ENCODE assay signal across 8 cellular contexts in genomic region chr11:8263769-8264410, GRCh38. TPM values are rescaled to one million over a fixed set of nuclear protein-coding genes. Genes with fewer than 3 reads are reported as not detected.
A peak's percentile ranks its signal among the peaks of the same experiment; 100 is the strongest.
DNase-seq lines count a peak whose midpoint lies in the region; ATAC-seq and TF ChIP-seq lines count a peak whose summit lies in the region.

LMO1 (minus strand) TSS chr11:8263878; CDS start chr11:8263362, 516 bp downstream.

- WGBS in gastroesophageal sphincter (ENCODE audit: low coverage in 1 of 2), 2 donors: 3 to 8% methylated on average over 8 to 19 of the region's 22 CpGs

- H3K9me3 ChIP-seq in gastroesophageal sphincter (no peaks in the 10 kb centered on the region), subcutaneous abdominal adipose tissue (ENCODE audit: control insufficient read depth in 5 of 5, low read length in 5 of 5) (no peaks in the 10 kb centered on the region)

- peak; percentile 96 for TF ChIP-seq CTCF in LNCAP (IDR thresholded peaks at IDR 0.05)
- peak in 3 of 4 experiments; percentile 67 to 93 (median 68) for TF ChIP-seq CTCF in gastroesophageal sphincter (IDR thresholded peaks at IDR 0.05)

- H3K9ac ChIP-seq in subcutaneous abdominal adipose tissue (ENCODE audit: low read length in 5 of 5): peak within 1 kb of the TSS in 2 of 5 donors; percentile 32 to 57

- ATAC-seq in GM21447 (IDR thresholded peaks at IDR 0.05; ENCODE audit: unreplicated experiment) (peak; percentile 56), gastroesophageal sphincter (peak; percentile 70)

- H3K4me3 ChIP-seq in gastroesophageal sphincter: peak within 1 kb of the TSS; percentile 35 to 67
- H3K4me3 ChIP-seq in subcutaneous abdominal adipose tissue (ENCODE audit: low read depth in 1 of 5, low read length in 5 of 5): peak within 1 kb of the TSS; percentile 58 to 67 (median 63)

- no peak for TF ChIP-seq POLR2A in gastroesophageal sphincter (IDR thresholded peaks at IDR 0.05)

- H3K36me3 ChIP-seq in gastroesophageal sphincter (no peaks in the 10 kb centered on the region), subcutaneous abdominal adipose tissue (ENCODE audit: control insufficient read depth in 5 of 5, insufficient read depth in 5 of 5, low read length in 5 of 5) (no peaks in the 10 kb centered on the region)

- peak; percentile 47 for DNase-seq in CMK (ENCODE audit: low read depth)
- peak; percentile 72 for DNase-seq in RPMI8226
- DNase-seq in activated effector memory CD4-positive, alpha-beta T cell treated with anti-CD3 and anti-CD28 coated beads, Interleukin-2, amount 50 U/mL, for 16 hours: peak; percentile 88
- peak in 49 of 56 donors; percentile 15 to 91 (median 57) for DNase-seq in nucleus accumbens (lab: John Stamatoyannopoulos, UW)

- TF ChIP-seq EP300 in gastroesophageal sphincter (IDR thresholded peaks at IDR 0.05): no peak

- H3K27ac ChIP-seq in gastroesophageal sphincter (peak within 1 kb of the TSS in 2 of 4 donors; percentile 63 to 68), subcutaneous abdominal adipose tissue (ENCODE audit: low read depth, low read length) (no peak within 1 kb of the TSS)

- peaks cover 0 to 43% (median 12%) of the 10 kb centered on the region in 3 donors for H3K4me1 ChIP-seq in gastroesophageal sphincter
- peaks cover 0 to 48% (median 31%) of the 10 kb centered on the region in 5 donors for H3K4me1 ChIP-seq in subcutaneous abdominal adipose tissue (ENCODE audit: control insufficient read depth in 5 of 5, insufficient read depth in 5 of 5, low read length in 5 of 5)

- peaks cover 54% of the 10 kb centered on the region for H3K27me3 ChIP-seq in gastroesophageal sphincter
- H3K27me3 ChIP-seq in subcutaneous abdominal adipose tissue (ENCODE audit: control insufficient read depth in 5 of 5, insufficient read depth in 4 of 5, low read length in 5 of 5): peaks cover 24 to 60% (median 57%) of the 10 kb centered on the region in 5 donors

RNA-seq across cellular contexts. Expression of gene LMO1, which starts in this region (rescaled TPM):
- not detected for total RNA-seq in gastroesophageal sphincter

Comparison
In these comparisons a context has a peak if more than half of its experiments do, and no peak if none do; other contexts are left out.
1. Peak in ATAC-seq and H3K4me3 ChIP-seq in gastroesophageal sphincter; RNA of the gene not detected or under 1 TPM.